Comparison of ENCODE assay signal across 20 cellular contexts in genomic region chr15:47516576-47517371, GRCh38.
DNase-seq lines count a peak whose midpoint lies in the region; ATAC-seq and TF ChIP-seq lines count a peak whose summit lies in the region.
"Had no signal": no experiment of that assay in that cellular context is flagged by ENCODE, and none has a peak within 500 bp of the region (broad histone marks: within the 10 kb centered on the region; RNA-seq: fewer than 3 reads in every experiment).

No MANE protein-coding gene starts in this region.

- DNase-seq in AG10803 (ENCODE audit: low read depth) (peak; percentile 20), MV-4-11 (lab: John Stamatoyannopoulos, UW) (peak; percentile 16), dermis blood vessel endothelial cell (peak; percentile 41), iris pigment epithelial cell (ENCODE audit: low read depth) (peak; percentile 34), cortex of kidney (lab: John Stamatoyannopoulos, UW) (no peak), amygdala (lab: John Stamatoyannopoulos, UW) (no peak), Calu3 (no peak)
- no peak for DNase-seq in activated T-cell treated with anti-CD3 and anti-CD28 coated beads, Interleukin-2, amount 50 U/mL, for 72 hours
- DNase-seq: activated T-cell treated with anti-CD3 and anti-CD28 coated beads, Interleukin-2, amount 50 U/mL, for 48 hours; caudate nucleus; CD4-positive, alpha-beta T cell; DMS53; effector CD4-positive, alpha-beta T cell; gastrocnemius medialis; NCI-H2081; NCI-H524 treated with DMSO at 0.1 percent for 48 hours had no signal

- H3K27ac Mint-ChIP-seq in activated T-cell treated with anti-CD3 and anti-CD28 coated beads, Interleukin-2, amount 50 U/mL, for 72 hours = no peak overlapping the region
- H3K27ac Mint-ChIP-seq in Calu3 (ENCODE audit: unreplicated experiment) = no peak overlapping the region
- H3K27ac Mint-ChIP-seq: activated naive CD4-positive, alpha-beta T cell treated with anti-CD3 and anti-CD28 coated beads, Interleukin-2, amount 50 U/mL, for 72 hours; CD4-positive, alpha-beta T cell; stimulated activated naive CD8-positive, alpha-beta T cell treated with anti-CD3 and anti-CD28 coated beads, Interleukin-15, Interleukin-2, amounts not matched to agents 100 ng/mL and 50 ng/mL, for 24 hours; type B pancreatic cell had no signal

- no peak overlapping the region for H3K4me3 ChIP-seq in AG10803 (ENCODE audit: low read length)
- H3K4me3 ChIP-seq: gastrocnemius medialis had no signal

- no peaks in the 10 kb centered on the region for H3K27me3 Mint-ChIP-seq in activated T-cell treated with anti-CD3 and anti-CD28 coated beads, Interleukin-2, amount 50 U/mL, for 72 hours (ENCODE audit: low read depth)
- H3K27me3 Mint-ChIP-seq in Calu3 (ENCODE audit: unreplicated experiment) = no peaks in the 10 kb centered on the region
- H3K27me3 Mint-ChIP-seq: CD4-positive, alpha-beta T cell; stimulated activated naive CD8-positive, alpha-beta T cell treated with anti-CD3 and anti-CD28 coated beads, Interleukin-15, Interleukin-2, amounts not matched to agents 100 ng/mL and 50 ng/mL, for 24 hours; type B pancreatic cell had no signal

- no peak for TF ChIP-seq CTCF in AG10803 (conservative IDR thresholded peaks at IDR 0.05; ENCODE audit: low read length)
- no peak for TF ChIP-seq CTCF in Calu3 (IDR thresholded peaks at IDR 0.05; ENCODE audit: unreplicated experiment)

- no peaks in the 10 kb centered on the region for H3K4me1 Mint-ChIP-seq in activated T-cell treated with anti-CD3 and anti-CD28 coated beads, Interleukin-2, amount 50 U/mL, for 72 hours (ENCODE audit: low read depth)
- no peaks in the 10 kb centered on the region for H3K4me1 Mint-ChIP-seq in Calu3 (ENCODE audit: low read depth, unreplicated experiment)

- no peaks in the 10 kb centered on the region for H3K36me3 Mint-ChIP-seq in activated T-cell treated with anti-CD3 and anti-CD28 coated beads, Interleukin-2, amount 50 U/mL, for 72 hours (ENCODE audit: insufficient read depth in 2 of 2)
- no peaks in the 10 kb centered on the region for H3K36me3 Mint-ChIP-seq in Calu3 (ENCODE audit: insufficient read depth, unreplicated experiment)
- H3K36me3 Mint-ChIP-seq: activated naive CD4-positive, alpha-beta T cell treated with anti-CD3 and anti-CD28 coated beads, Interleukin-2, amount 50 U/mL, for 72 hours; type B pancreatic cell had no signal

- no peak for ATAC-seq in activated T-cell treated with anti-CD3 and anti-CD28 coated beads, Interleukin-2, amount 50 U/mL, for 72 hours (replicated peaks in 1 of 2)
- ATAC-seq: activated CD4-positive, CD25-positive, alpha-beta regulatory T cell treated with anti-CD3 and anti-CD28 coated beads, Interleukin-2, amount 50 U/mL, for 24 hours; activated naive CD4-positive, alpha-beta T cell treated with anti-CD3 and anti-CD28 coated beads, Interleukin-2, amount 50 U/mL, for 72 hours; gastrocnemius medialis had no signal

- no TSS peak for BruUV-seq in Calu3 (replicated peaks; lab: Mats Ljungman, UMichigan)

- intact Hi-C loops in Calu3 (cut with micrococcal nuclease; ENCODE audit: unreplicated experiment) = no loop called here

- no peak overlapping the region for H3K4me3 Mint-ChIP-seq in activated T-cell treated with anti-CD3 and anti-CD28 coated beads, Interleukin-2, amount 50 U/mL, for 72 hours
- no peak overlapping the region for H3K4me3 Mint-ChIP-seq in Calu3 (ENCODE audit: low read depth, unreplicated experiment)
- H3K4me3 Mint-ChIP-seq: CD4-positive, alpha-beta T cell; stimulated activated naive CD8-positive, alpha-beta T cell treated with anti-CD3 and anti-CD28 coated beads, Interleukin-15, Interleukin-2, amounts not matched to agents 100 ng/mL and 50 ng/mL, for 24 hours; type B pancreatic cell had no signal

- H3K9me3 Mint-ChIP-seq in activated T-cell treated with anti-CD3 and anti-CD28 coated beads, Interleukin-2, amount 50 U/mL, for 72 hours = no peaks in the 10 kb centered on the region
- peaks cover 2% of the 10 kb centered on the region for H3K9me3 Mint-ChIP-seq in Calu3 (ENCODE audit: low read depth, unreplicated experiment)
- H3K9me3 Mint-ChIP-seq: activated naive CD4-positive, alpha-beta T cell treated with anti-CD3 and anti-CD28 coated beads, Interleukin-2, amount 50 U/mL, for 72 hours; type B pancreatic cell had no signal

- CTCF ChIA-PET in Calu3 (lab: Charles Lee) = no interaction called here

Comparison
In these comparisons a context has a peak if more than half of its experiments do, and no peak if none do; other contexts are left out.
1. DNase-seq: peak in AG10803 (single experiment), MV-4-11 (single experiment), dermis blood vessel endothelial cell (single experiment) and iris pigment epithelial cell (single experiment); none in cortex of kidney (single experiment), activated T-cell treated with anti-CD3 and anti-CD28 coated beads, Interleukin-2, amount 50 U/mL, for 72 hours (0 of 2), amygdala (0 of 56) and Calu3 (single experiment).